In the genomic region with DNA sequence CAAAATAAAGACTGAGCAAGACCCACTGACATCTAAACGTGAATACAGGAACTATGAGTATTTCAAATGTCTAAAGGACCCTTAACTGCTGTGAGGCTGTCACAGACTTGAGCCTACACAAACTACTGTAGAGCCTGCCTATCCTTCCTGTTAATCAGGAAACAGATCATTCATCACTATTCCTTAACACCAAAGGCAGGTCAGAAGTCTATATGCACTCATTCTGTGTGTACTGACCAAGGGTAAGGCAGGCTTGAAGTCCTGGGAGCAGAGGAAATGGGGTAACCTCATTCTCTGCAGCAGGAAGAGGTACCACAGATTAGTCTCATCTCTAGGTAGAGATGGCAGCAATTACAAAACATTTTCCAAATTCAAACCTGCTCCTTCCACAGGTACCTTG, we compare ENCODE assay signal across 9 cellular contexts. TPM values are rescaled to one million over a fixed set of nuclear protein-coding genes. Genes with fewer than 3 reads are reported as not detected.
DNase-seq lines count a peak whose midpoint lies in the region; ATAC-seq, FAIRE-seq and TF ChIP-seq lines count a peak whose summit lies in the region.
"Had no signal": no experiment of that assay in that cellular context is flagged by ENCODE, and none has a peak within 500 bp of the region (broad histone marks: within the 10 kb centered on the region; RNA-seq: fewer than 3 reads in every experiment).

No MANE protein-coding gene starts in this region.

- 0 out of 2 replicates have a peak overlapping the region, but pooled peaks have one; percentile 3 for H2BK20ac ChIP-seq in IMR-90 (ENCODE audit: low read depth, low read length)

- peak overlapping the region; percentile 28; the same call in 1 of the 2 replicates for H3K4ac ChIP-seq in IMR-90 (ENCODE audit: low read depth, low read length)

- H3K4me1 ChIP-seq in IMR-90 (ENCODE audit: control insufficient read depth, insufficient read depth, low read length): peaks cover 33% of the 10 kb centered on the region
- peaks cover 61% of the 10 kb centered on the region for H3K4me1 ChIP-seq in HepG2 (ENCODE audit: insufficient read depth, low read length)
- peaks cover 14 to 61% (median 51%) of the 10 kb centered on the region in 5 donors for H3K4me1 ChIP-seq in subcutaneous abdominal adipose tissue (ENCODE audit: control insufficient read depth in 5 of 5, insufficient read depth in 5 of 5, low read length in 5 of 5)

- peaks cover 24 to 91% of the 10 kb centered on the region in 2 experiments for H3K79me1 ChIP-seq in IMR-90 (ENCODE audit: low read depth in 1 of 2, low read length in 2 of 2)

- H4K8ac ChIP-seq in IMR-90 (ENCODE audit: low read depth in 2 of 2, low read length in 2 of 2): 0 out of 4 replicates have a peak overlapping the region, but pooled peaks of 1 of the 2 experiments have one; percentile 15

- dilution Hi-C loops in IMR-90 (cut with HindIII; ENCODE audit: low sequenced_read_pairs, unreplicated experiment): no loop called here

- peak overlapping the region; percentile 70; the same call in 1 of the 2 replicates for H3K18ac ChIP-seq in IMR-90 (ENCODE audit: low read depth, low read length)

- TF ChIP-seq POLR2A in IMR-90 (IDR thresholded peaks at IDR 0.05; ENCODE audit: low read depth, low read length) (no peak), HepG2 (IDR thresholded peaks at IDR 0.05; ENCODE audit: insufficient read depth in 1 of 2, low read depth in 2 of 2, low read length in 2 of 2) (no peak)

- peak overlapping the region; percentile 42; the same call in 1 of the 2 replicates for H3K27ac ChIP-seq in IMR-90 (ENCODE audit: insufficient read depth, low read length)
- H3K27ac ChIP-seq in brain microvascular endothelial cell: peak overlapping the region; percentile 25
- H3K27ac ChIP-seq in HepG2 (ENCODE audit: extremely low read length, insufficient read depth, low read length): peak overlapping the region; percentile 21
- peak overlapping the region; percentile 60 for H3K27ac ChIP-seq in subcutaneous abdominal adipose tissue (ENCODE audit: low read depth, low read length)

- in situ Hi-C loops in IMR-90 (cut with MboI; ENCODE audit: low sequenced_read_pairs): no loop called here
- in situ Hi-C loops in brain microvascular endothelial cell (cut with HindIII; ENCODE audit: low pct_ligation_motif_present, low sequenced_read_pairs): no loop called here
- in situ Hi-C loops in HepG2 (cut with HindIII; ENCODE audit: extremely low pct_ligation_motif_present, low pct_unique_long_range_greater_than_20kb): no loop called here

- H2BK5ac ChIP-seq in IMR-90 (ENCODE audit: low read depth, low read length, poor library complexity, severe bottlenecking): peak overlapping the region; percentile 18

- TF ChIP-seq CTCF in IMR-90 (conservative IDR thresholded peaks at IDR 0.05; ENCODE audit: low read depth, low read length) (no peak), brain microvascular endothelial cell (IDR thresholded peaks at IDR 0.05; ENCODE audit: low read depth, low read length, missing control alignments) (no peak), HepG2 (CRISPR knock-in tag; IDR thresholded peaks at IDR 0.05) (no peak)

- TF ChIP-seq RAD21 in IMR-90 (IDR thresholded peaks at IDR 0.05; ENCODE audit: low read length): no peak
- no peak for TF ChIP-seq RAD21 in HepG2 (CRISPR knock-in tag; IDR thresholded peaks at IDR 0.05)

- CTCF ChIA-PET in IMR-90 (lab: Yijun Ruan, JAX): interaction anchor here (0.9 kb wide), 1 partner anchor 34 kb away, joined by 3 read pairs; no protein-coding TSS in a partner anchor
- CTCF ChIA-PET in HepG2 (lab: Yijun Ruan, JAX; ENCODE audit: low intra/inter-chr PET ratio, low total read pairs): no interaction called here

- H4K91ac ChIP-seq in IMR-90 (ENCODE audit: insufficient read depth, low read depth, low read length): no peak overlapping the region

- intact Hi-C loops in IMR-90 (cut with micrococcal nuclease): no loop called here
- intact Hi-C loops in HepG2 (cut with micrococcal nuclease; ENCODE audit: unreplicated experiment): no loop called here

- peaks cover 93% of the 10 kb centered on the region for H3K79me2 ChIP-seq in HepG2 (ENCODE audit: insufficient read depth, low read length)

- H3K27me3 ChIP-seq in IMR-90 (ENCODE audit: control insufficient read depth, insufficient read depth, low read length) (no peaks in the 10 kb centered on the region), brain microvascular endothelial cell (replicated peaks) (no peaks in the 10 kb centered on the region), HepG2 (ENCODE audit: control insufficient read depth in 1 of 2, insufficient read depth in 2 of 2, low read length in 2 of 2) (no peaks in the 10 kb centered on the region), subcutaneous abdominal adipose tissue (ENCODE audit: control insufficient read depth in 5 of 5, insufficient read depth in 4 of 5, low read length in 5 of 5) (no peaks in the 10 kb centered on the region)

- POLR2A ChIA-PET in IMR-90 (lab: Charles Lee; ENCODE audit: unreplicated experiment) (no interaction called here), HepG2 (lab: Yijun Ruan, JAX) (interaction anchor here (1.5 to 2.6 kb wide), 2 partner anchors 29 to 32 kb away, joined by 7 to 16 read pairs; partner anchors contain the start of gene NPTN)

- peak overlapping the region; percentile 70 for H3K14ac ChIP-seq in IMR-90 (replicated peaks; ENCODE audit: low read depth, low read length)

- H2AFZ ChIP-seq in IMR-90 (replicated peaks; ENCODE audit: low read length, poor library complexity) (no peak overlapping the region), HepG2 (ENCODE audit: low read length) (no peak overlapping the region)

- peak overlapping the region; percentile 67 for H3K23ac ChIP-seq in IMR-90 (ENCODE audit: low read depth, low read length)

- H3K9me3 ChIP-seq in IMR-90 (ENCODE audit: control insufficient read depth, insufficient read depth, low read length): no peaks in the 10 kb centered on the region
- H3K9me3 ChIP-seq in HepG2 (ENCODE audit: low read length): no peaks in the 10 kb centered on the region
- no peaks in the 10 kb centered on the region for H3K9me3 ChIP-seq in subcutaneous abdominal adipose tissue (ENCODE audit: control insufficient read depth in 5 of 5, low read length in 5 of 5)

- no peaks in the 10 kb centered on the region; the same call in 1 of the 2 replicates for H3K36me3 ChIP-seq in IMR-90 (ENCODE audit: control insufficient read depth, insufficient read depth, low read length)
- no peaks in the 10 kb centered on the region for H3K36me3 ChIP-seq in brain microvascular endothelial cell (replicated peaks)
- no peaks in the 10 kb centered on the region; a peak in 1 of 5 replicates for H3K36me3 ChIP-seq in HepG2 (replicated peaks in 1 of 2; ENCODE audit: control insufficient read depth in 1 of 2, insufficient read depth in 2 of 2, low read length in 2 of 2)
- H3K36me3 ChIP-seq in subcutaneous abdominal adipose tissue (ENCODE audit: control insufficient read depth in 5 of 5, insufficient read depth in 5 of 5, low read length in 5 of 5): peaks cover 0 to 2% (median 0%) of the 10 kb centered on the region in 5 donors

- H3K4me3 ChIP-seq in IMR-90 (ENCODE audit: insufficient read depth, low read depth, low read length) (no peak overlapping the region), brain microvascular endothelial cell (ENCODE audit: low read depth, low read length) (no peak overlapping the region), HepG2 (replicated peaks in 1 of 3; ENCODE audit: insufficient read depth in 1 of 3, low read depth in 2 of 3, low read length in 3 of 3) (no peak overlapping the region), subcutaneous abdominal adipose tissue (ENCODE audit: low read depth in 1 of 5, low read length in 5 of 5) (peak overlapping the region in 1 of 5 donors; percentile 13)

- ATAC-seq in IMR-90 (ENCODE audit: low read depth) (no peak), HepG2 (peak; percentile 60), GM19467 (IDR thresholded peaks at IDR 0.05; ENCODE audit: unreplicated experiment) (no peak), GM18502 (IDR thresholded peaks at IDR 0.05; ENCODE audit: poor library complexity, unreplicated experiment) (no peak)

- FAIRE-seq in HepG2 (lab: Jason Lieb, UNC): no peak

- TF ChIP-seq EP300 in HepG2 (IDR thresholded peaks at IDR 0.05; ENCODE audit: low read depth in 2 of 2, low read length in 2 of 2): no peak
- TF ChIP-seq EP300 in HepG2 (CRISPR knock-in tag; IDR thresholded peaks at IDR 0.05; ENCODE audit: borderline replicate concordance): no peak

- WGBS in IMR-90 (ENCODE audit: extremely low coverage in 2 of 2, insufficient read length in 1 of 2), 2 experiments: no CpG with 5 or more reads among the region's 1 CpG
- 47% methylated on average over 1 of the region's 1 CpG for WGBS in HepG2 (ENCODE audit: low lambda C conversion rate)

- H3K9ac ChIP-seq in IMR-90 (ENCODE audit: low read depth, low read length) (peak overlapping the region; percentile 32; the same call in 1 of the 2 replicates), HepG2 (ENCODE audit: insufficient read depth, low read depth, low read length) (no peak overlapping the region), subcutaneous abdominal adipose tissue (ENCODE audit: low read length in 5 of 5) (peak overlapping the region; percentile 16 to 49 (median 32))

- no peak overlapping the region for H3K56ac ChIP-seq in IMR-90 (ENCODE audit: extremely low read depth, insufficient read depth, low read length)

- no peak overlapping the region for H2BK120ac ChIP-seq in IMR-90 (ENCODE audit: low read depth, low read length)

- H2AK9ac ChIP-seq in IMR-90 (replicated peaks; ENCODE audit: low read depth, low read length, poor library complexity): no peak overlapping the region

- H3K9me1 ChIP-seq in IMR-90 (ENCODE audit: insufficient read depth, low read length): peaks cover 33% of the 10 kb centered on the region

- no peak overlapping the region for H4K5ac ChIP-seq in IMR-90 (ENCODE audit: low read depth, low read length)

- H2AK5ac ChIP-seq in IMR-90 (ENCODE audit: low read depth, low read length): peak overlapping the region; percentile 24

- BruUV-seq in IMR-90 (replicated peaks; lab: Mats Ljungman, UMichigan) (no TSS peak), HepG2 (replicated peaks; lab: Mats Ljungman, UMichigan) (no TSS peak)

- peaks cover 92% of the 10 kb centered on the region for H4K20me1 ChIP-seq in IMR-90 (ENCODE audit: insufficient read depth, low read length)
- H4K20me1 ChIP-seq in HepG2 (ENCODE audit: insufficient read depth, low read length): peaks cover 35% of the 10 kb centered on the region

- H3K4me2 ChIP-seq in IMR-90 (ENCODE audit: low read depth, low read length): peak overlapping the region; percentile 64; the same call in 1 of the 2 replicates
- H3K4me2 ChIP-seq in HepG2 (ENCODE audit: low read depth, low read length): no peak overlapping the region; the same call in 1 of the 2 replicates

- DNase-seq in IMR-90 (no peak), brain microvascular endothelial cell (no peak), HepG2 (ENCODE audit: low spot score) (no peak), T1000 (lab: John Stamatoyannopoulos, UW) (no peak), NCI-H1436 treated with DMSO at 0.1 percent for 48 hours (lab: John Stamatoyannopoulos, UW) (no peak)
- DNase-seq: T-helper 9 cell had no signal

- no peak overlapping the region for H2BK15ac ChIP-seq in IMR-90 (ENCODE audit: low read depth, low read length)

RNA-seq across cellular contexts. Expression of gene NPTN, which starts 30.7 kb away (rescaled TPM):
- 150 and 171 TPM in 2 replicates for total RNA-seq in IMR-90 (2012; rRNA removed)
- polyA plus RNA-seq in IMR-90 (2012; rRNA removed): 268 and 329 TPM in 2 replicates
- 181 and 182 TPM in 2 replicates for polyA plus RNA-seq in IMR-90 (2012; cell fraction: cytosol; rRNA removed)
- 77.6 and 177 TPM in 2 replicates for polyA plus RNA-seq in IMR-90 (2012; cell fraction: nucleus; rRNA removed; ENCODE audit: low replicate concordance)
- 57.7 and 110 TPM in 2 replicates for total RNA-seq in HepG2 (2016; rRNA removed; fragmentation: Illumina TruSeq; extraction: Trizol)
- total RNA-seq in HepG2 (2016; cell fraction: cytosol; rRNA removed; fragmentation: Illumina TruSeq; extraction: Trizol; ENCODE audit: low read depth): 17.2 and 17.9 TPM in 2 replicates
- total RNA-seq in HepG2 (2016; cell fraction: insoluble cytoplasmic fraction; rRNA removed; fragmentation: Illumina TruSeq; extraction: Trizol): 51.8 and 113 TPM in 2 replicates
- 34.2 and 36.6 TPM in 2 replicates for total RNA-seq in HepG2 (2016; cell fraction: membrane; rRNA removed; fragmentation: Illumina TruSeq; extraction: Trizol)
- 95.6 and 123 TPM in 2 replicates for total RNA-seq in HepG2 (2016; cell fraction: nucleus; rRNA removed; fragmentation: Illumina TruSeq; extraction: Trizol)
- 77.8 and 78.0 TPM in 2 replicates for polyA plus RNA-seq in HepG2 (2011; rRNA removed)
- polyA plus RNA-seq in HepG2 (2011; cell fraction: cytosol; rRNA removed): 52.1 and 63.6 TPM in 2 replicates
- polyA plus RNA-seq in HepG2 (2011; cell fraction: nucleus; rRNA removed): 68.7 and 71.5 TPM in 2 replicates
- 70.7 and 70.9 TPM in 2 replicates for polyA plus RNA-seq in HepG2 (2012)
- polyA plus RNA-seq in HepG2 (2016; cell fraction: cytosol; fragmentation: Illumina TruSeq; extraction: Trizol; ENCODE audit: low read depth): 10.9 and 14.0 TPM in 2 replicates
- polyA plus RNA-seq in HepG2 (2016; cell fraction: insoluble cytoplasmic fraction; fragmentation: Illumina TruSeq; extraction: Trizol; ENCODE audit: low read depth): 47.9 and 59.8 TPM in 2 replicates
- 19.8 and 23.6 TPM in 2 replicates for polyA plus RNA-seq in HepG2 (2016; cell fraction: membrane; fragmentation: Illumina TruSeq; extraction: Trizol; ENCODE audit: low read depth)
- 129 and 139 TPM in 2 replicates for polyA plus RNA-seq in HepG2 (2016; cell fraction: nucleus; fragmentation: Illumina TruSeq; extraction: Trizol; ENCODE audit: insufficient read depth, low read depth)
- polyA minus RNA-seq in HepG2 (2011; rRNA and poly(A)+ RNA removed; ENCODE audit: low replicate concordance): 43.9 and 90.7 TPM in 2 replicates
- 43.9 and 44.1 TPM in 2 replicates for polyA minus RNA-seq in HepG2 (2011; cell fraction: cytosol; rRNA and poly(A)+ RNA removed)
- 87.2 and 106 TPM in 2 replicates for polyA minus RNA-seq in HepG2 (2011; cell fraction: nucleus; rRNA and poly(A)+ RNA removed)
